In the genomic region with DNA sequence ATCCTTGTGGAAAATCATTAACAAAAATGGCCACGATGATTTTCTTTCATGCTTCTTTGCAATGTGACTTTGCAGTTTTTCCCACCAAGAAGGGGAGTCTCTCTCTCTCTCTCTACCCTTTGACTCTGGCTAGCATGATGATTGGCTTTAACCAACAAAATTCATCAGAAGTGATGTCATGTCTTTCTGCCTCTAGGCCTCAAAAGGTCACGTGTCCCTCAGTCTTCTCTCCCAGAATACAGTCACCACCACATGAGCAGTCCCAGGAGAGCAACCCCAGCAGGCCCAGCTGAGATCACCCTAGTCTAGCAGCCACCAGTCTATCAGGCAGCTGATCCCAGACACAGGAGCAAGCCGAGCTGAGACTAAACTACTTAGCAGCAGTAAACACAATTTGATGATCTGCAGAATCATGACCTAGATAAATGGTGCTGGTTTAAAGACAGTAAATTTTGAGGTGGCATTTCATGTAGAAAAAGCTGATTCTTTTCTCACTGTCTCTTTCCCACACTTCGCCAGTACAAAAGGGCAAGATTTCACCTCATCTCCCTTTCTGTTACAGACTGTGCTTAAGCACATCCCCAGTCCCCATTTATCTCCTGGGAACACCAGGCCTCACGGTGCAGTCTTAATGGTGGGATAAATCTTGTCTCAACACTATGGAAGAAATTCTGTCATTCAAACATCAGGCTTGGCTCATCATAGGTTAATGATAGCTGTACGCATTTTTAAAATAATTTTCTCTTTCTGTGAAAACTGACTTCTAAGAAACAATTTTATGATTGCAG, we compare ENCODE assay signal across 11 cellular contexts.
DNase-seq lines count a peak whose midpoint lies in the region; ATAC-seq and TF ChIP-seq lines count a peak whose summit lies in the region.
"Had no signal": no experiment of that assay in that cellular context is flagged by ENCODE, and none has a peak within 500 bp of the region (broad histone marks: within the 10 kb centered on the region; RNA-seq: fewer than 3 reads in every experiment).

No MANE protein-coding gene starts in this region.

- H3K27me3 Mint-ChIP-seq in activated T-cell treated with anti-CD3 and anti-CD28 coated beads, Interleukin-2, amount 50 U/mL, for 24 hours: no peaks in the 10 kb centered on the region
- H3K27me3 Mint-ChIP-seq: central memory CD8-positive, alpha-beta T cell had no signal

- no peak overlapping the region for H3K27ac Mint-ChIP-seq in activated T-cell treated with anti-CD3 and anti-CD28 coated beads, Interleukin-2, amount 50 U/mL, for 24 hours

- TF ChIP-seq CTCF in AG04450 (IDR thresholded peaks at IDR 0.05; ENCODE audit: low read depth, low read length) (no peak), epithelial cell of proximal tubule (conservative IDR thresholded peaks at IDR 0.05; ENCODE audit: low read depth, low read length) (no peak)

- H3K9me3 Mint-ChIP-seq in activated T-cell treated with anti-CD3 and anti-CD28 coated beads, Interleukin-2, amount 50 U/mL, for 24 hours: no peaks in the 10 kb centered on the region

- ATAC-seq in GM21381 (IDR thresholded peaks at IDR 0.05; ENCODE audit: unreplicated experiment): no peak

- POLR2A ChIA-PET in AG04450 (lab: Yijun Ruan, JAX): no interaction called here

- H3K4me3 ChIP-seq in AG04450 (ENCODE audit: low read depth, low read length) (no peak overlapping the region), epithelial cell of proximal tubule (ENCODE audit: low read depth, low read length) (no peak overlapping the region), muscle layer of duodenum (ENCODE audit: low read depth in 1 of 2, low read length in 2 of 2) (no peak overlapping the region)

- H3K36me3 Mint-ChIP-seq in activated T-cell treated with anti-CD3 and anti-CD28 coated beads, Interleukin-2, amount 50 U/mL, for 24 hours (ENCODE audit: low read depth): no peaks in the 10 kb centered on the region

- CTCF ChIA-PET in AG04450 (lab: Charles Lee): interaction anchor here (0.6 to 2.0 kb wide), 2 partner anchors 10 to 17 kb away, joined by 4 to 6 read pairs; no protein-coding TSS in a partner anchor

- peaks cover 0 to 4% of the 10 kb centered on the region in 2 donors for H3K4me1 ChIP-seq in muscle layer of duodenum (ENCODE audit: control insufficient read depth in 1 of 2, insufficient read depth in 2 of 2, low read length in 2 of 2)

- H3K27me3 ChIP-seq in AG04450 (ENCODE audit: control insufficient read depth, insufficient read depth, low read length): no peaks in the 10 kb centered on the region
- no peaks in the 10 kb centered on the region for H3K27me3 ChIP-seq in muscle layer of duodenum (ENCODE audit: low read depth, low read length)

- peak; percentile 18 for DNase-seq in AG04450 (ENCODE audit: low read depth, low spot score)
- peak; percentile 96 for DNase-seq in LHCN-M2 (ENCODE audit: low read depth)
- peak; percentile 99 for DNase-seq in epithelial cell of proximal tubule (ENCODE audit: low read depth)
- no peak for DNase-seq in activated T-cell treated with anti-CD3 and anti-CD28 coated beads, Interleukin-2, amount 50 U/mL, for 24 hours
- no peak for DNase-seq in activated CD8-positive, alpha-beta memory T cell treated with anti-CD3 and anti-CD28 coated beads for 24 hours
- no peak for DNase-seq in globus pallidus (ENCODE audit: low spot score)
- DNase-seq: NCI-H2227 treated with DMSO at 0.1 percent for 48 hours; stimulated activated CD4-positive, alpha-beta T cell treated with anti-CD3 and anti-CD28 coated beads, Interleukin-4, amount 100 ng/mL, for 1 hour had no signal

- H3K9me3 ChIP-seq in AG04450 (ENCODE audit: control insufficient read depth, insufficient read depth, low read length) (no peaks in the 10 kb centered on the region), muscle layer of duodenum (ENCODE audit: control insufficient read depth in 1 of 2, low read length in 2 of 2) (no peaks in the 10 kb centered on the region)

- no peaks in the 10 kb centered on the region for H3K36me3 ChIP-seq in muscle layer of duodenum (ENCODE audit: control insufficient read depth in 1 of 2, insufficient read depth in 2 of 2, low read length in 2 of 2)

- H3K27ac ChIP-seq in AG04450 (ENCODE audit: low read depth, low read length) (no peak overlapping the region), muscle layer of duodenum (ENCODE audit: low read length) (peak overlapping the region; percentile 32)

- no peaks in the 10 kb centered on the region for H3K4me1 Mint-ChIP-seq in activated T-cell treated with anti-CD3 and anti-CD28 coated beads, Interleukin-2, amount 50 U/mL, for 24 hours (ENCODE audit: low read depth)
- H3K4me1 Mint-ChIP-seq: central memory CD8-positive, alpha-beta T cell had no signal

- no peak overlapping the region for H3K4me3 Mint-ChIP-seq in activated T-cell treated with anti-CD3 and anti-CD28 coated beads, Interleukin-2, amount 50 U/mL, for 24 hours
- H3K4me3 Mint-ChIP-seq: central memory CD8-positive, alpha-beta T cell had no signal

Comparison
In these comparisons a context has a peak if more than half of its experiments do, and no peak if none do; other contexts are left out.
1. DNase-seq: peak in AG04450 (single experiment), LHCN-M2 (single experiment) and epithelial cell of proximal tubule (single experiment); none in activated T-cell treated with anti-CD3 and anti-CD28 coated beads, Interleukin-2, amount 50 U/mL, for 24 hours (single experiment), activated CD8-positive, alpha-beta memory T cell treated with anti-CD3 and anti-CD28 coated beads for 24 hours (single experiment) and globus pallidus (single experiment).